In genomic region chr14:36655963-36656768, GRCh38 we compare ENCODE assay signal across 9 cellular contexts. TPM values are rescaled to one million over a fixed set of nuclear protein-coding genes. Genes with fewer than 3 reads are reported as not detected.
DNase-seq lines count a peak whose midpoint lies in the region; ATAC-seq and TF ChIP-seq lines count a peak whose summit lies in the region.
"Had no signal": no experiment of that assay in that cellular context is flagged by ENCODE, and none has a peak within 500 bp of the region (broad histone marks: within the 10 kb centered on the region; RNA-seq: fewer than 3 reads in every experiment).

No MANE protein-coding gene starts in this region.

- no peaks in the 10 kb centered on the region for H3K36me3 ChIP-seq in mesendoderm (ENCODE audit: control insufficient read depth, insufficient read depth, low read length)
- H3K36me3 ChIP-seq: neutrophil had no signal

- H3K27me3 Mint-ChIP-seq in brain, result peaks cover 100% of the 10 kb centered on the region

- H4K5ac ChIP-seq in mesendoderm (ENCODE audit: low read length), result no peak overlapping the region

- peaks cover 34% of the 10 kb centered on the region for H3K4me1 Mint-ChIP-seq in brain

- H3K56ac ChIP-seq in mesendoderm (ENCODE audit: low read length), result peak overlapping the region; percentile 53

- peak overlapping the region; percentile 39 for H3K4me3 ChIP-seq in Jurkat, Clone E6-1 (ENCODE audit: low read length)
- no peak overlapping the region for H3K4me3 ChIP-seq in mesendoderm (ENCODE audit: low read length)

- no peak overlapping the region for H3K4ac ChIP-seq in mesendoderm (ENCODE audit: low read depth, low read length)

- CTCF ChIA-PET in HEK293T (lab: Yijun Ruan, JAX), result interaction anchor here (0.7 kb wide), 1 partner anchor 298 kb away, joined by 3 read pairs; no protein-coding TSS in a partner anchor

- peaks cover 0 to 17% (median 0%) of the 10 kb centered on the region in 5 experiments for H3K9me3 Mint-ChIP-seq in brain

- H3K4me1 ChIP-seq in mesendoderm (ENCODE audit: control insufficient read depth, low read depth, low read length), result no peaks in the 10 kb centered on the region

- no peak overlapping the region for H4K8ac ChIP-seq in mesendoderm (ENCODE audit: low read depth, low read length)

- no peak overlapping the region for H3K9ac ChIP-seq in mesendoderm (ENCODE audit: low read length)

- TF ChIP-seq CTCF in brain (conservative IDR thresholded peaks at IDR 0.05), result peak; percentile 46 to 83

- WGBS in mesendoderm (ENCODE audit: extremely low coverage, insufficient coverage, low lambda C conversion rate), result no CpG with 5 or more reads among the region's 52 CpGs

- no peaks in the 10 kb centered on the region for H3K79me1 ChIP-seq in mesendoderm (ENCODE audit: low read length)

- H3K18ac ChIP-seq in mesendoderm (ENCODE audit: low read length), result no peak overlapping the region

- H3K4me3 Mint-ChIP-seq in brain, result peak overlapping the region; percentile 62 to 74 (median 69)

- no peak for ATAC-seq in GM18498 (IDR thresholded peaks at IDR 0.05; ENCODE audit: unreplicated experiment)

- no peak overlapping the region for H3K27ac ChIP-seq in mesendoderm (ENCODE audit: low read depth, low read length)
- H3K27ac ChIP-seq: neutrophil had no signal

- no peak overlapping the region for H2BK120ac ChIP-seq in mesendoderm (ENCODE audit: low read depth, low read length)

- peaks cover 87% of the 10 kb centered on the region for H3K27me3 ChIP-seq in mesendoderm (ENCODE audit: insufficient read depth, low read length, poor library complexity)

- H2AK5ac ChIP-seq in mesendoderm (ENCODE audit: low read length), result no peak overlapping the region

- no peaks in the 10 kb centered on the region for H3K36me3 Mint-ChIP-seq in brain

- no peak overlapping the region for H2BK15ac ChIP-seq in mesendoderm (replicated peaks; ENCODE audit: low read depth)

- H3K79me2 ChIP-seq in mesendoderm (ENCODE audit: control insufficient read depth, insufficient read depth, low read length), result no peaks in the 10 kb centered on the region

- peak overlapping the region; percentile 63 for H3K4me2 ChIP-seq in mesendoderm (ENCODE audit: low read length)

- no peak overlapping the region for H3K23ac ChIP-seq in mesendoderm (ENCODE audit: low read length)

- DNase-seq in DMS79 treated with DMSO at 0.1 percent for 48 hours (lab: John Stamatoyannopoulos, UW) (peak; percentile 98), mesendoderm (peak; percentile 87), HEK293T (ENCODE audit: extremely low spot score) (no peak)
- DNase-seq in Jurkat, Clone E6-1 (ENCODE audit: low read depth, low spot score), result peak; percentile 46
- no peak for DNase-seq in effector CD8-positive, alpha-beta T cell (lab: John Stamatoyannopoulos, UW)
- no peak for DNase-seq in stimulated activated naive CD4-positive, alpha-beta T cell treated with Interleukin-2 at 50 U/mL for 16 hours (lab: John Stamatoyannopoulos, UW)

- no peak overlapping the region for H3K27ac Mint-ChIP-seq in brain

- POLR2A ChIA-PET in HEK293T (lab: Yijun Ruan, JAX), result no interaction called here

- H2BK5ac ChIP-seq in mesendoderm (ENCODE audit: low read length), result no peak overlapping the region

TF ChIP-seq in HEK293T, 16 proteins besides CTCF, POLR2A, EP300 and RAD21:
- TF ChIP-seq ZNF384 (IDR thresholded peaks at IDR 0.05) (no peak), ELF4 (IDR thresholded peaks at IDR 0.05) (no peak), NFRKB (IDR thresholded peaks at IDR 0.05) (no peak), CTBP1 (IDR thresholded peaks at IDR 0.05; ENCODE audit: borderline replicate concordance) (no peak), FOXK2 (IDR thresholded peaks at IDR 0.05) (no peak), SP1 (IDR thresholded peaks at IDR 0.05) (no peak), LEF1 (IDR thresholded peaks at IDR 0.05; ENCODE audit: borderline replicate concordance) (no peak), TARDBP (IDR thresholded peaks at IDR 0.05) (no peak), BHLHE40 (IDR thresholded peaks at IDR 0.05; ENCODE audit: borderline replicate concordance) (no peak), FOXM1 (IDR thresholded peaks at IDR 0.05; ENCODE audit: borderline replicate concordance) (no peak), PKNOX1 (IDR thresholded peaks at IDR 0.05) (no peak), SUZ12 (IDR thresholded peaks at IDR 0.05) (no peak), ARNT (IDR thresholded peaks at IDR 0.05) (no peak), L3MBTL2 (conservative IDR thresholded peaks at IDR 0.05) (no peak), FOXA1 (IDR thresholded peaks at IDR 0.05) (no peak), HDGF (IDR thresholded peaks at IDR 0.05; ENCODE audit: borderline replicate concordance) (no peak)

RNA-seq across cellular contexts. Expression of gene PAX9, which starts 5.5 kb away (rescaled TPM):
- polyA plus RNA-seq in Jurkat, Clone E6-1 (2012; ENCODE audit: insufficient read depth, insufficient read length), result 7.7 TPM
- 2.8 TPM for polyA plus RNA-seq in brain (ENCODE audit: insufficient read depth, low read depth, low replicate concordance)
- 0.21 TPM for polyA plus RNA-seq in mesendoderm (2013, experiment 1 of 2)
- polyA plus RNA-seq in mesendoderm (2013, experiment 2 of 2), result 0.15 TPM

Comparison
In these comparisons a context has a peak if more than half of its experiments do, and no peak if none do; other contexts are left out.
1. DNase-seq: peak in DMS79 treated with DMSO at 0.1 percent for 48 hours (single experiment), Jurkat, Clone E6-1 (single experiment) and mesendoderm (single experiment); none in effector CD8-positive, alpha-beta T cell (single experiment), stimulated activated naive CD4-positive, alpha-beta T cell treated with Interleukin-2 at 50 U/mL for 16 hours (single experiment) and HEK293T (single experiment).